Comparison of ENCODE assay signal across 17 cellular contexts in genomic region chr21:41866274-41866809, GRCh38. TPM values are rescaled to one million over a fixed set of nuclear protein-coding genes. Genes with fewer than 3 reads are reported as not detected.
A peak's percentile ranks its signal among the peaks of the same experiment; 100 is the strongest.
DNase-seq lines count a peak whose midpoint lies in the region; ATAC-seq and TF ChIP-seq lines count a peak whose summit lies in the region.
"Had no signal": no experiment of that assay in that cellular context is flagged by ENCODE, and none has a peak within 500 bp of the region (broad histone marks: within the 10 kb centered on the region; RNA-seq: fewer than 3 reads in every experiment).

No MANE protein-coding gene starts in this region.

- H3K36me3 ChIP-seq in SU-DHL-6 (ENCODE audit: low read length) (no peaks in the 10 kb centered on the region), endodermal cell (ENCODE audit: control insufficient read depth, insufficient read depth, low read length) (no peaks in the 10 kb centered on the region)

- peaks cover 5% of the 10 kb centered on the region for H3K36me3 Mint-ChIP-seq in endodermal cell (ENCODE audit: low read depth)

- 72 to 78% methylated on average over 8 to 11 of the region's 11 CpGs for WGBS in endodermal cell (ENCODE audit: insufficient coverage in 1 of 2, insufficient read length in 1 of 2), 2 experiments

- H3K9me3 Mint-ChIP-seq in stimulated activated naive CD8-positive, alpha-beta T cell treated with anti-CD3 and anti-CD28 coated beads, Interleukin-15, amount 100 ng/mL, for 72 hours: no peaks in the 10 kb centered on the region
- no peaks in the 10 kb centered on the region for H3K9me3 Mint-ChIP-seq in endodermal cell

- no peaks in the 10 kb centered on the region for H3K9me2 ChIP-seq in SU-DHL-6 (replicated peaks; ENCODE audit: insufficient read depth, low read length)

- no peak for DNase-seq in stimulated activated naive CD8-positive, alpha-beta T cell treated with anti-CD3 and anti-CD28 coated beads, Interleukin-15, amount 100 ng/mL, for 72 hours
- no peak for DNase-seq in stimulated activated naive CD8-positive, alpha-beta T cell treated with anti-CD3 and anti-CD28 coated beads, Interleukin-15, Interleukin-2, amounts not matched to agents 100 U/mL and 50 U/mL, for 24 hours
- DNase-seq in endodermal cell (peak; percentile 22), NCI-H345 treated with DMSO at 0.1 percent for 48 hours (lab: John Stamatoyannopoulos, UW; ENCODE audit: unreplicated experiment) (no peak)
- no peak for DNase-seq in activated naive CD4-positive, alpha-beta T cell treated with Interleukin-2 at 50 U/mL for 16 hours
- DNase-seq: C1 segment of cervical spinal cord, H7, IMR-90, NCI-H1417 treated with DMSO at 0.1 percent for 48 hours, NCI-H2029, NCI-H2171 treated with DMSO at 0.1 percent for 48 hours, NCI-H748 treated with DMSO at 0.1 percent for 48 hours had no signal

- H3K27me3 ChIP-seq in SU-DHL-6 (ENCODE audit: low read length): no peaks in the 10 kb centered on the region
- no peaks in the 10 kb centered on the region for H3K27me3 ChIP-seq in endodermal cell (ENCODE audit: control insufficient read depth, insufficient read depth, low read length, poor library complexity, severe bottlenecking)

- peaks cover 97% of the 10 kb centered on the region for H3F3A ChIP-seq in SU-DHL-6 (ENCODE audit: insufficient read depth)

- H3K79me2 ChIP-seq in SU-DHL-6 (ENCODE audit: insufficient read depth, low read length): peaks cover 44% of the 10 kb centered on the region

- H4K20me1 ChIP-seq in SU-DHL-6 (ENCODE audit: low read depth, low read length): no peaks in the 10 kb centered on the region

- H3K4me1 Mint-ChIP-seq in stimulated activated naive CD8-positive, alpha-beta T cell treated with anti-CD3 and anti-CD28 coated beads, Interleukin-15, amount 100 ng/mL, for 72 hours: peaks cover 64% of the 10 kb centered on the region
- no peaks in the 10 kb centered on the region for H3K4me1 Mint-ChIP-seq in endodermal cell

- peak overlapping the region; percentile 15 to 74 for H3K27ac Mint-ChIP-seq in stimulated activated naive CD8-positive, alpha-beta T cell treated with anti-CD3 and anti-CD28 coated beads, Interleukin-15, amount 100 ng/mL, for 72 hours
- no peak overlapping the region for H3K27ac Mint-ChIP-seq in endodermal cell

- no peak for ATAC-seq in stimulated activated naive CD8-positive, alpha-beta T cell treated with anti-CD3 and anti-CD28 coated beads, Interleukin-15, amount 100 ng/mL, for 72 hours
- no peak for ATAC-seq in stimulated activated naive CD8-positive, alpha-beta T cell treated with anti-CD3 and anti-CD28 coated beads, Interleukin-15, Interleukin-2, amounts not matched to agents 100 U/mL and 50 U/mL, for 24 hours
- ATAC-seq in GM18907 (IDR thresholded peaks at IDR 0.05; ENCODE audit: unreplicated experiment) (no peak), HG03025 (IDR thresholded peaks at IDR 0.05; ENCODE audit: low FRiP score, unreplicated experiment) (no peak)
- ATAC-seq: Panc1, Right ventricle myocardium inferior had no signal

- H3K27ac ChIP-seq in SU-DHL-6 (ENCODE audit: low read depth, low read length) (peak overlapping the region; percentile 97), endodermal cell (ENCODE audit: low read depth, low read length) (no peak overlapping the region)

- H3K4me1 ChIP-seq in endodermal cell (ENCODE audit: control insufficient read depth, insufficient read depth, low read length): no peaks in the 10 kb centered on the region

- H3K27me3 Mint-ChIP-seq in stimulated activated naive CD8-positive, alpha-beta T cell treated with anti-CD3 and anti-CD28 coated beads, Interleukin-15, amount 100 ng/mL, for 72 hours: no peaks in the 10 kb centered on the region
- H3K27me3 Mint-ChIP-seq in endodermal cell (ENCODE audit: insufficient read depth): no peaks in the 10 kb centered on the region

- no peak overlapping the region for H2AFZ ChIP-seq in SU-DHL-6 (ENCODE audit: low read depth, low read length, severe bottlenecking)

- no peaks in the 10 kb centered on the region for H3K9me3 ChIP-seq in SU-DHL-6 (ENCODE audit: insufficient read depth, low read length)
- no peaks in the 10 kb centered on the region for H3K9me3 ChIP-seq in endodermal cell (ENCODE audit: control insufficient read depth, low read length)

- peak overlapping the region; percentile 20 for H3K4me3 ChIP-seq in SU-DHL-6 (ENCODE audit: insufficient read depth, low read length, poor library complexity, severe bottlenecking)
- H3K4me3 ChIP-seq in endodermal cell (ENCODE audit: low read length): no peak overlapping the region

- peak overlapping the region in 1 of 2 donors; percentile 24 for H3K4me3 Mint-ChIP-seq in stimulated activated naive CD8-positive, alpha-beta T cell treated with anti-CD3 and anti-CD28 coated beads, Interleukin-15, amount 100 ng/mL, for 72 hours
- no peak overlapping the region for H3K4me3 Mint-ChIP-seq in endodermal cell

- TF ChIP-seq CTCF in SU-DHL-6 (IDR thresholded peaks at IDR 0.05; ENCODE audit: insufficient read depth, low read length, poor library complexity, severe bottlenecking) (no peak), endodermal cell (conservative IDR thresholded peaks at IDR 0.05) (no peak)

- peak overlapping the region; percentile 95 for H3K4me2 ChIP-seq in SU-DHL-6 (ENCODE audit: low read depth, low read length, poor library complexity, severe bottlenecking)

- peak overlapping the region; percentile 82 for H3K9ac ChIP-seq in SU-DHL-6 (ENCODE audit: low read length)
- no peak overlapping the region for H3K9ac ChIP-seq in endodermal cell (ENCODE audit: extremely low read depth, low read length, poor library complexity, severe bottlenecking)

RNA-seq across cellular contexts. Expression of gene PRDM15, which starts 12.8 kb away (rescaled TPM):
- total RNA-seq in endodermal cell: 10 to 100 TPM in 1 of 2 donors, 1 to 10 TPM in 1; 8.8 to 10.1 TPM
- 8.4 TPM for polyA plus RNA-seq in endodermal cell (2013, experiment 1 of 2)
- 10.4 TPM for polyA plus RNA-seq in endodermal cell (2013, experiment 2 of 2)
